9 cellular contexts compared by ENCODE assay signal in genomic region chr3:187986514-187986934, GRCh38.
DNase-seq lines count a peak whose midpoint lies in the region; ATAC-seq and TF ChIP-seq lines count a peak whose summit lies in the region.
"Had no signal": no experiment of that assay in that cellular context is flagged by ENCODE, and none has a peak within 500 bp of the region (broad histone marks: within the 10 kb centered on the region; RNA-seq: fewer than 3 reads in every experiment).

No MANE protein-coding gene starts in this region.

- no peak overlapping the region for H3K4me3 ChIP-seq in left lung
- H3K4me3 ChIP-seq: right lobe of liver had no signal

- H3K9me3 ChIP-seq in KOPT-K1 (ENCODE audit: insufficient read depth, low read length, poor library complexity, severe bottlenecking) (no peaks in the 10 kb centered on the region), left lung (no peaks in the 10 kb centered on the region)
- H3K9me3 ChIP-seq: right lobe of liver had no signal

- peak; percentile 76 for DNase-seq in ACHN
- peak; percentile 26 for DNase-seq in activated CD8-positive, alpha-beta memory T cell treated with anti-CD3 and anti-CD28 coated beads, Interleukin-2, amount 50 U/mL, for 24 hours (ENCODE audit: extremely low read depth)
- DNase-seq in left lung = no peak
- DNase-seq in NCI-H774 (lab: John Stamatoyannopoulos, UW) = no peak
- no peak for DNase-seq in GF-D8 (lab: John Stamatoyannopoulos, UW)
- no peak for DNase-seq in cerebellar nuclear complex (lab: John Stamatoyannopoulos, UW)
- DNase-seq: right lobe of liver had no signal

- no peak for TF ChIP-seq CTCF in left lung (IDR thresholded peaks at IDR 0.05)

- no peaks in the 10 kb centered on the region for H3K27me3 ChIP-seq in left lung
- H3K27me3 ChIP-seq: right lobe of liver had no signal

- ATAC-seq in left lung (peak; percentile 81), HG02798 (IDR thresholded peaks at IDR 0.05; ENCODE audit: poor library complexity, unreplicated experiment) (no peak)

- H3K27ac ChIP-seq in KOPT-K1 (ENCODE audit: low read depth, low read length, poor library complexity, severe bottlenecking) (peak overlapping the region; percentile 51), left lung (peak overlapping the region in 1 of 2 donors; percentile 28)
- H3K27ac ChIP-seq: right lobe of liver had no signal

- in situ Hi-C loops in ACHN (cut with HindIII; ENCODE audit: low pct_ligation_motif_present, low pct_unique_long_range_greater_than_20kb, low sequenced_read_pairs) = no loop called here

- H3K36me3 ChIP-seq in KOPT-K1 (ENCODE audit: insufficient read depth, low read length) (no peaks in the 10 kb centered on the region), left lung (no peaks in the 10 kb centered on the region)
- H3K36me3 ChIP-seq: right lobe of liver had no signal

- peaks cover 0 to 18% of the 10 kb centered on the region in 2 donors for H3K4me1 ChIP-seq in left lung

- intact Hi-C loops in left lung (cut with DNase I) = no loop called here

Comparison
In these comparisons a context has a peak if more than half of its experiments do, and no peak if none do; other contexts are left out.
1. DNase-seq: peak in ACHN (single experiment) and activated CD8-positive, alpha-beta memory T cell treated with anti-CD3 and anti-CD28 coated beads, Interleukin-2, amount 50 U/mL, for 24 hours (single experiment); none in left lung (0 of 2), NCI-H774 (single experiment), GF-D8 (single experiment) and cerebellar nuclear complex (0 of 2).